Comparison of ENCODE assay signal across 1 cellular context in the genomic region with DNA sequence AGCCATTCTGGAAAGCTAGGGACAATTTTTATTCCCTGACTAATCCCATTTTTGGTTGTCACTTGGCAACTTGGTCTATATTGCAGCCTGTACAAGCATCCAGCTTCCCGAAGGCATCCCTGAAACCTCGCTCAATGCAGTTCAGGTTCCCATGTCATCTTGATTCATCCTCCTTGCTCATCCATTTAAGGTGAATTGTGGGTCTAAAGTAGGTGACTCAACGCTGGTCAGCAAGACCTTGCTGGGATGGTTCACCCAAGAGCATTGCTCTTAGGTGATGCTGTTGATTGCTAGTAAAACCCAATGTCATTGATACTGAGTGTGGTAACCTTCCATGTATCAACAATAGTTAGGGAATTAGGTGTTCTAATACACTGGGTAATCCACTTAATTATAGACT.
TF ChIP-seq lines count a peak whose summit lies in the region.

No MANE protein-coding gene starts in this region.

TF ChIP-seq in GM12878, 131 proteins besides CTCF, POLR2A, EP300 and RAD21:
- TF ChIP-seq, protein P1, sequence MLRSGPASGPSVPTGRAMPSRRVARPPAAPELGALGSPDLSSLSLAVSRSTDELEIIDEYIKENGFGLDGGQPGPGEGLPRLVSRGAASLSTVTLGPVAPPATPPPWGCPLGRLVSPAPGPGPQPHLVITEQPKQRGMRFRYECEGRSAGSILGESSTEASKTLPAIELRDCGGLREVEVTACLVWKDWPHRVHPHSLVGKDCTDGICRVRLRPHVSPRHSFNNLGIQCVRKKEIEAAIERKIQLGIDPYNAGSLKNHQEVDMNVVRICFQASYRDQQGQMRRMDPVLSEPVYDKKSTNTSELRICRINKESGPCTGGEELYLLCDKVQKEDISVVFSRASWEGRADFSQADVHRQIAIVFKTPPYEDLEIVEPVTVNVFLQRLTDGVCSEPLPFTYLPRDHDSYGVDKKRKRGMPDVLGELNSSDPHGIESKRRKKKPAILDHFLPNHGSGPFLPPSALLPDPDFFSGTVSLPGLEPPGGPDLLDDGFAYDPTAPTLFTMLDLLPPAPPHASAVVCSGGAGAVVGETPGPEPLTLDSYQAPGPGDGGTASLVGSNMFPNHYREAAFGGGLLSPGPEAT (IDR thresholded peaks at IDR 0.05; ENCODE audit: low read depth): no peak
- no peak for TF ChIP-seq CREM (IDR thresholded peaks at IDR 0.05; ENCODE audit: low read depth)
- TF ChIP-seq, protein P2, sequence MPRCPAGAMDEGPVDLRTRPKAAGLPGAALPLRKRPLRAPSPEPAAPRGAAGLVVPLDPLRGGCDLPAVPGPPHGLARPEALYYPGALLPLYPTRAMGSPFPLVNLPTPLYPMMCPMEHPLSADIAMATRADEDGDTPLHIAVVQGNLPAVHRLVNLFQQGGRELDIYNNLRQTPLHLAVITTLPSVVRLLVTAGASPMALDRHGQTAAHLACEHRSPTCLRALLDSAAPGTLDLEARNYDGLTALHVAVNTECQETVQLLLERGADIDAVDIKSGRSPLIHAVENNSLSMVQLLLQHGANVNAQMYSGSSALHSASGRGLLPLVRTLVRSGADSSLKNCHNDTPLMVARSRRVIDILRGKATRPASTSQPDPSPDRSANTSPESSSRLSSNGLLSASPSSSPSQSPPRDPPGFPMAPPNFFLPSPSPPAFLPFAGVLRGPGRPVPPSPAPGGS (IDR thresholded peaks at IDR 0.05; ENCODE audit: borderline replicate concordance, insufficient read depth, low read depth, low read length, poor library complexity, severe bottlenecking): peak; percentile 76
